ENCODE assay signal across 22 cellular contexts in genomic region chr12:51726931-51727330, GRCh38.
A peak's percentile ranks its signal among the peaks of the same experiment; 100 is the strongest.
DNase-seq lines count a peak whose midpoint lies in the region; ATAC-seq and TF ChIP-seq lines count a peak whose summit lies in the region.
"Had no signal": no experiment of that assay in that cellular context is flagged by ENCODE, and none has a peak within 500 bp of the region (broad histone marks: within the 10 kb centered on the region; RNA-seq: fewer than 3 reads in every experiment).

No MANE protein-coding gene starts in this region.

- DNase-seq in G401 (ENCODE audit: low spot score), result peak; percentile 8
- DNase-seq in dedifferentiated amniotic fluid mesenchymal stem cell (ENCODE audit: extremely low spot score), result peak; percentile 51
- no peak for DNase-seq in left lobe of liver (ENCODE audit: low spot score)
- DNase-seq in HEK293T (ENCODE audit: extremely low spot score), result no peak
- DNase-seq in SHP77 (lab: John Stamatoyannopoulos, UW), result no peak
- DNase-seq in GM20000 (ENCODE audit: low spot score), result no peak
- DNase-seq: BE2C; HCEC 1CT; IMR-90; KG1; MG63; NCI-H1105 treated with DMSO at 0.1 percent for 48 hours; NCI-H146; NCI-H1930; NCI-H2107; NCI-H446; NCI-H524 treated with DMSO at 0.1 percent for 48 hours; NCI-H82; NK-92 treated with Interleukin-12 subunit alpha and Interleukin-12 subunit beta, amount 100 ng/mL, for 24 hours; PC-3 had no signal

- in situ Hi-C loops in G401 (cut with HindIII; ENCODE audit: low sequenced_read_pairs), result no loop called here

- TF ChIP-seq CTCF in GM20000 (IDR thresholded peaks at IDR 0.05; ENCODE audit: extremely low read depth, missing control alignments), result no peak

- ATAC-seq in left lobe of liver, result peak; percentile 34
- no peak for ATAC-seq in GM21717 (IDR thresholded peaks at IDR 0.05; ENCODE audit: unreplicated experiment)
- ATAC-seq: A549, PC-3 had no signal

- CTCF ChIA-PET in HEK293T (lab: Yijun Ruan, JAX), result no interaction called here

- POLR2A ChIA-PET in HEK293T (lab: Yijun Ruan, JAX), result no interaction called here

TF ChIP-seq in HEK293T, 16 proteins besides CTCF, POLR2A, EP300 and RAD21:
- TF ChIP-seq ELF4 (IDR thresholded peaks at IDR 0.05) (no peak), SUZ12 (IDR thresholded peaks at IDR 0.05) (no peak)

Comparison
In these comparisons a context has a peak if more than half of its experiments do, and no peak if none do; other contexts are left out.
1. DNase-seq: peak in G401 (single experiment) and dedifferentiated amniotic fluid mesenchymal stem cell (single experiment); none in left lobe of liver (single experiment), HEK293T (single experiment), SHP77 (0 of 2) and GM20000 (single experiment).